In genomic region chr19:11573324-11573723, GRCh38 we compare ENCODE assay signal across 1 cellular context. TPM values are rescaled to one million over a fixed set of nuclear protein-coding genes. Genes with fewer than 3 reads are reported as not detected.
"Had no signal": no experiment of that assay in that cellular context is flagged by ENCODE, and none has a peak within 500 bp of the region (broad histone marks: within the 10 kb centered on the region; RNA-seq: fewer than 3 reads in every experiment).

No MANE protein-coding gene starts in this region.

RNA-seq across cellular contexts. Expression of gene CNN1, which starts 34.7 kb away (rescaled TPM):
- total RNA-seq: SK-MEL-5 had no signal
